15 cellular contexts compared by ENCODE assay signal in the genomic region with DNA sequence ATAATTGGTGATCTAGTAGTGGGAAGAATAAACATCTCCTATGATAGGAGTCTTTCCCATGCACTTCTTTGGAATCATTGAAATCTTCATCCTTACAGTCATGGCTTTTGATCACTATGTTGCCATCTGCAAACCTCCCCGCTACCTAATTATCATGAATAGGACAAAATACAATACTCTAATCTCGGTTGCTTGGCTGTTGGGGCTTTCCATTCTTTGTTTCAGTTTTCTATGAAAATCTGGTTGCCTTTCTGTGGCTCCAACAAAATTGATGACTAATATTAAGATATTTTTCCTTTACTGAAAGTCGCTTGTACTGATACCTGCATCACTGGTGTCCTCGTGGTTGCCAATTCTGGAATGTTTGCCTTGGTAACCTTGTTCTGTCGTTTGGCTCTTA. TPM values are rescaled to one million over a fixed set of nuclear protein-coding genes. Genes with fewer than 3 reads are reported as not detected.
"Had no signal": no experiment of that assay in that cellular context is flagged by ENCODE, and none has a peak within 500 bp of the region (broad histone marks: within the 10 kb centered on the region; RNA-seq: fewer than 3 reads in every experiment).

No MANE protein-coding gene starts in this region.

- H2AFZ ChIP-seq: GM23248 had no signal

- H3K4me1 ChIP-seq: HAP-1 had no signal

- H3K9ac ChIP-seq: GM23248, KMS-11 had no signal

- H3K4me2 ChIP-seq: KMS-11 had no signal

- FAIRE-seq: HepG2 had no signal

- H3K9me3 ChIP-seq: HAP-1 had no signal

- ATAC-seq: HCT116, HepG2 had no signal

- H3K36me3 ChIP-seq: HAP-1 had no signal

- DNase-seq: GM23248, GOT3, H7, HFFc6, Karpas-422, KBM-7 had no signal

- H3K27ac ChIP-seq: GM23248, HL-60, KMS-11 had no signal

- H3K4me3 ChIP-seq: GM23248, HAP-1 had no signal

RNA-seq across cellular contexts. Expression of a gene that starts 11.9 kb away (rescaled TPM):
- total RNA-seq: GM23248, H7, HepG2, HFFc6, LHCN-M2 had no signal
- polyA plus RNA-seq: GM23248, HepG2 had no signal

RNA-seq across cellular contexts. Expression of a gene that starts 25.7 kb away (rescaled TPM):
- total RNA-seq: GM23248, H4, H7, HepG2, HFFc6, HT1080, LHCN-M2 had no signal
- polyA plus RNA-seq: GM23248, HepG2, IgD-negative memory B cell had no signal

RNA-seq across cellular contexts. Expression of a gene that starts 38.9 kb away (rescaled TPM):
- total RNA-seq: GM23248, H4, H7, HepG2, HFFc6, HT1080, LHCN-M2 had no signal
- polyA plus RNA-seq: GM23248, HepG2, IgD-negative memory B cell had no signal
